ENCODE assay signal across 34 cellular contexts in genomic region chr1:2154022-2154421, GRCh38.
"Had no signal": no experiment of that assay in that cellular context is flagged by ENCODE, and none has a peak within 500 bp of the region (broad histone marks: within the 10 kb centered on the region; RNA-seq: fewer than 3 reads in every experiment).

No MANE protein-coding gene starts in this region.

- DNase-seq: Karpas-422, Kasumi-1, KG1, MG63, MM.1S, MV-4-11, NCI-H1048, NCI-H1092, NCI-H1092 treated with DMSO at 0.1 percent for 48 hours, NCI-H1105, NCI-H1105 treated with DMSO at 0.1 percent for 48 hours, NCI-H1417, NCI-H1417 treated with DMSO at 0.1 percent for 48 hours, NCI-H1436, NCI-H1436 treated with DMSO at 0.1 percent for 48 hours, NCI-H146, NCI-H1694, NCI-H1694 treated with DMSO at 0.1 percent for 48 hours, NCI-H187, NCI-H187 treated with DMSO at 0.1 percent for 48 hours, NCI-H1930, NCI-H2029, NCI-H2029 treated with DMSO at 0.1 percent for 48 hours, NCI-H2081, NCI-H2081 treated with DMSO at 0.1 percent for 48 hours, NCI-H2107, NCI-H2171, NCI-H2171 treated with DMSO at 0.1 percent for 48 hours, NCI-H2227 treated with DMSO at 0.1 percent for 48 hours, NCI-H226, NCI-H345, NCI-H446, NCI-H446 treated with DMSO at 0.1 percent for 48 hours had no signal

- H3K36me3 ChIP-seq: MG63 had no signal

- H3K9me3 ChIP-seq: MG63 had no signal

- H3K27ac ChIP-seq: KMS-11 had no signal

- H3K4me3 ChIP-seq: MG63 had no signal

- H3K27me3 ChIP-seq: MG63 had no signal
